Comparison of ENCODE assay signal across 28 cellular contexts in the genomic region with DNA sequence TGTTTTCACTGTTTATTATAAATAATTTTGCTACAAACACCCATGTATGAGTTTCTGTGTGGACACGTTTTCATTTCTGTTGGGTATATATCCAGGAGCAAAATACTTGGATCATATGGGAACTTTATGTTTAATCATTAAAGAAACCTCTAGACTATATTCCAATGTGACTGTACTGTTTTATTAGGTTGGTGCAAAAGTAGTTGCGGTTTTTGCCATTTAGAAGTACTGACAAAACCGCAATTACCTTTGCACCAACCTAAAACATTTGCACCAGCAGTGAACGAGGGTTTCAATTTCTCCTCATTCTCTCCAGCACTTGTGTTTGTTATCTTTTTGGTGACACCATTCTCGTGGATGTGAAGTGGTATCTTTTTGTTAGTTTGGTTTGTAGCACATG.
"Had no signal": no experiment of that assay in that cellular context is flagged by ENCODE, and none has a peak within 500 bp of the region (broad histone marks: within the 10 kb centered on the region; RNA-seq: fewer than 3 reads in every experiment).

No MANE protein-coding gene starts in this region.

- ATAC-seq: natural killer cell; psoas muscle; right cardiac atrium; sciatic nerve; stimulated activated memory B cell treated with anti-CD40 and anti-IgM and Interleukin-4, amounts not matched to agents 10 μg/mL and 1 μg/mL and 100 μg/mL, for 72 hours; stimulated activated naive CD8-positive, alpha-beta T cell treated with anti-CD3 and anti-CD28 coated beads, Interleukin-15, amount 100 ng/mL, for 72 hours; stimulated activated naive CD8-positive, alpha-beta T cell treated with anti-CD3 and anti-CD28 coated beads, Interleukin-15, Interleukin-2, amounts not matched to agents 100 U/mL and 50 U/mL, for 24 hours; upper lobe of right lung had no signal

- H3K27ac ChIP-seq: neural progenitor cell, ovary, parathyroid adenoma, psoas muscle, skin epidermis, spleen, suprapubic skin, testis, tibial artery, transverse colon, upper lobe of right lung, uterus had no signal

- H3K9me3 ChIP-seq: ovary, psoas muscle, suprapubic skin, testis, tibial artery, transverse colon, upper lobe of right lung, uterus had no signal

- H3K79me2 ChIP-seq: parathyroid adenoma had no signal

- DNase-seq: natural killer cell; occipital lobe; ovary; posterior cingulate gyrus; psoas muscle; right cardiac atrium; spleen; stimulated activated CD4-positive, alpha-beta T cell treated with anti-CD3 and anti-CD28 coated beads, Interleukin-12 subunit alpha, Interleukin-12 subunit beta, amount 100 ng/mL, for 4 hours; stimulated activated CD4-positive, alpha-beta T cell treated with anti-CD3 and anti-CD28 coated beads, Interleukin-1b, Interleukin-23, amount 100 ng/mL, for 48 hours; stimulated activated CD4-positive, alpha-beta T cell treated with anti-CD3 and anti-CD28 coated beads, Interleukin-4, amount 100 ng/mL, for 1 hour; stimulated activated CD4-positive, alpha-beta T cell treated with anti-CD3 and anti-CD28 coated beads, Interleukin-4, amount 100 ng/mL, for 4 hours; stimulated activated CD8-positive, alpha-beta memory T cell treated with anti-CD3 and anti-CD28 coated beads, Interleukin-4, amount 100 ng/mL, for 48 hours; stimulated activated naive CD4-positive, alpha-beta T cell; stimulated activated naive CD8-positive, alpha-beta T cell treated with anti-CD3 and anti-CD28 coated beads, Interleukin-15, amount 100 ng/mL, for 72 hours; stimulated activated naive CD8-positive, alpha-beta T cell treated with anti-CD3 and anti-CD28 coated beads, Interleukin-15, Interleukin-2, amounts not matched to agents 100 U/mL and 50 U/mL, for 24 hours; substantia nigra; testis; tibial artery; transverse colon; upper lobe of right lung; uterus had no signal

- H3K9ac ChIP-seq: neural progenitor cell, parathyroid adenoma had no signal

- H3K4me1 ChIP-seq: neural progenitor cell, parathyroid adenoma, psoas muscle, spleen, suprapubic skin, tibial artery, transverse colon, upper lobe of right lung, uterus had no signal

- H2AFZ ChIP-seq: neural progenitor cell, parathyroid adenoma had no signal

- H3K4me2 ChIP-seq: neural progenitor cell, smooth muscle cell had no signal

- H3K27me3 ChIP-seq: neural progenitor cell, ovary, spleen, suprapubic skin, testis, tibial artery, transverse colon, upper lobe of right lung, uterus had no signal

- H3K36me3 ChIP-seq: neural progenitor cell, ovary, spleen, suprapubic skin, tibial artery, transverse colon, upper lobe of right lung, uterus had no signal

- H3K4me3 ChIP-seq: neural progenitor cell, ovary, psoas muscle, skin epidermis, smooth muscle cell, spleen, suprapubic skin, testis, tibial artery, transverse colon, upper lobe of right lung, uterus had no signal
